In the genomic region with DNA sequence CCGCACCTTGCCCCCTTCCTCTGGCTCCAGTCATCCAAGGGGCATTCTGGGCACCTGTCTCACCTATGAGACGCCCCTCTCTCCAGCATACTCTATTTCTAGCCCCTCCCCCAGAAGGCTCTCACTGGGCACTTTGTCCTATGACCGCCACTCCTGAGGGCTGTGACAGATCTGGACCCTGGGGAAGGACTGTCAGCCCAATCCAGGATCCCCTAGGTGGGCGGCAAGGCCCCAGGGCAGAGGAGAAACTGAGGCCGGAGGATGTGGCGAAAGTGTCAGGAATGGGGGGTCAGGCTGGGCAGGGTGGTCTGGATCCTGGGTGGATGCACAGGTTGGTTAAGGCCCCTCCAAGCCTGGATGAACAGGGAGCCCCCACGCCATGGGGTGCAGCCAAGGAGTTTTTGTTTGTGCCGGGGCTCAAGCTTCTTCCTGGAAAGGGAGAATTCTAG, we compare ENCODE assay signal across 12 cellular contexts. TPM values are rescaled to one million over a fixed set of nuclear protein-coding genes. Genes with fewer than 3 reads are reported as not detected.
DNase-seq lines count a peak whose midpoint lies in the region; ATAC-seq, FAIRE-seq and TF ChIP-seq lines count a peak whose summit lies in the region.
"Had no signal": no experiment of that assay in that cellular context is flagged by ENCODE, and none has a peak within 500 bp of the region (broad histone marks: within the 10 kb centered on the region; RNA-seq: fewer than 3 reads in every experiment).

No MANE protein-coding gene starts in this region.

- ATAC-seq in DND-41 (ENCODE audit: insufficient read depth, low read depth) = no peak
- no peak for ATAC-seq in HG03095 (IDR thresholded peaks at IDR 0.05; ENCODE audit: unreplicated experiment)
- ATAC-seq in HG02798 (IDR thresholded peaks at IDR 0.05; ENCODE audit: poor library complexity, unreplicated experiment) = no peak
- no peak for ATAC-seq in GM21515 (IDR thresholded peaks at IDR 0.05; ENCODE audit: unreplicated experiment)

- 79% methylated on average over 8 of the region's 8 CpGs; no CpG with 5 or more reads in 1 of the 2 experiments for WGBS in H1 (ENCODE audit: extremely low coverage in 1 of 2, insufficient coverage in 1 of 2, insufficient read length in 1 of 2, insufficient replicate concordance in 2 of 2, low coverage in 1 of 2, low lambda C conversion rate in 2 of 2, missing lambda C conversion rate in 1 of 2), 2 experiments

- no peak overlapping the region for H2AFZ ChIP-seq in DND-41 (ENCODE audit: low read depth, low read length)
- no peak overlapping the region for H2AFZ ChIP-seq in OCI-LY3 (ENCODE audit: low read depth, low read length)
- no peak overlapping the region for H2AFZ ChIP-seq in H1 (ENCODE audit: low read length)

- H3K4me3 ChIP-seq in DND-41 (ENCODE audit: low read depth in 1 of 2, low read length in 2 of 2) = peak overlapping the region in 1 of 2 experiments; percentile 82; a peak in 3 of 4 replicates
- peak overlapping the region; percentile 80 for H3K4me3 ChIP-seq in OCI-LY3 (ENCODE audit: low read length)
- H3K4me3 ChIP-seq in H1 (ENCODE audit: extremely low read depth in 1 of 4, insufficient read depth in 2 of 4, low read depth in 3 of 4, low read length in 4 of 4) = peak overlapping the region in 3 of 4 experiments; percentile 14 to 61 (median 17); a peak in 6 of 8 replicates

- H3K36me3 ChIP-seq in DND-41 (ENCODE audit: insufficient read depth, low read length) = no peaks in the 10 kb centered on the region
- H3K36me3 ChIP-seq in OCI-LY3 (replicated peaks; ENCODE audit: low read depth, low read length) = no peaks in the 10 kb centered on the region
- H3K36me3 ChIP-seq in H1 (ENCODE audit: control insufficient read depth in 2 of 4, insufficient read depth in 4 of 4, low read length in 3 of 4) = no peaks in the 10 kb centered on the region; a peak in 1 of 8 replicates
- H3K36me3 ChIP-seq: sigmoid colon had no signal

- no peak overlapping the region for H2BK5ac ChIP-seq in H1 (ENCODE audit: low read depth, low read length)

- peaks cover 12% of the 10 kb centered on the region; the same call in 1 of the 2 replicates for H3K23me2 ChIP-seq in H1 (ENCODE audit: low read depth, low read length)

- no peak for DNase-seq in DND-41
- no peak for DNase-seq in H1 (ENCODE audit: low read depth in 1 of 2, low spot score in 2 of 2)
- no peak for DNase-seq in osteocyte (ENCODE audit: extremely low spot score, unreplicated experiment)
- DNase-seq in HPDE6-E6E7 (ENCODE audit: extremely low spot score) = no peak
- DNase-seq: GOT3, sigmoid colon had no signal

- H3K27me3 Mint-ChIP-seq in osteocyte (ENCODE audit: unreplicated experiment) = peaks cover 17% of the 10 kb centered on the region

- no peak for TF ChIP-seq POLR2A in H1 (IDR thresholded peaks at IDR 0.05; ENCODE audit: control extremely low read depth in 1 of 2, low read depth in 2 of 2, low read length in 2 of 2)

- H3K9ac ChIP-seq in DND-41 (ENCODE audit: low read depth, low read length) (peak overlapping the region; percentile 57; the same call in 1 of the 2 replicates), OCI-LY3 (ENCODE audit: low read length) (no peak overlapping the region), H1 (replicated peaks in 1 of 4; ENCODE audit: extremely low read depth in 1 of 4, low read depth in 3 of 4, low read length in 3 of 4) (no peak overlapping the region)
- H3K9ac ChIP-seq: KMS-11 had no signal

- no peak overlapping the region for H2BK12ac ChIP-seq in H1 (ENCODE audit: low read depth, low read length)

- H3K23ac ChIP-seq in H1 (ENCODE audit: insufficient read length) = no peak overlapping the region

- no peak overlapping the region for H4K5ac ChIP-seq in H1 (ENCODE audit: insufficient read length, low read depth, low read length)

- H2BK20ac ChIP-seq in H1 (ENCODE audit: low read length) = no peak overlapping the region

- H4K91ac ChIP-seq in H1 (replicated peaks; ENCODE audit: insufficient read length, low read length) = no peak overlapping the region

- no peaks in the 10 kb centered on the region for H3K79me1 ChIP-seq in H1 (ENCODE audit: low read depth, low read length)

- H2BK120ac ChIP-seq in H1 (replicated peaks; ENCODE audit: low read depth, low read length) = no peak overlapping the region

- 0 out of 2 replicates have a peak, but pooled peaks cover 2% of the 10 kb centered on the region for H3K79me2 ChIP-seq in DND-41 (ENCODE audit: insufficient read depth, low read length)
- H3K79me2 ChIP-seq in OCI-LY3 (ENCODE audit: low read length) = no peaks in the 10 kb centered on the region; the same call in 1 of the 2 replicates
- H3K79me2 ChIP-seq in H1 (ENCODE audit: control insufficient read depth in 1 of 2, insufficient read depth in 2 of 2, low read length in 2 of 2) = no peaks in the 10 kb centered on the region

- no peaks in the 10 kb centered on the region for H3K27me3 ChIP-seq in DND-41 (ENCODE audit: insufficient read depth, low read length, poor library complexity)
- no peaks in the 10 kb centered on the region for H3K27me3 ChIP-seq in OCI-LY3 (ENCODE audit: low read depth, low read length)
- H3K27me3 ChIP-seq in H1 (replicated peaks in 1 of 4; ENCODE audit: control insufficient read depth in 3 of 4, extremely low read depth in 1 of 4, insufficient read depth in 3 of 4, low read length in 3 of 4) = peaks cover 21 to 56% (median 46%) of the 10 kb centered on the region in 4 experiments

- peak overlapping the region; percentile 71 for H3K4me3 Mint-ChIP-seq in osteocyte (ENCODE audit: unreplicated experiment)

- H3K18ac ChIP-seq in H1 (ENCODE audit: extremely low read depth, low read length) = no peak overlapping the region; the same call in 1 of the 2 replicates

- H3K4ac ChIP-seq in H1 (replicated peaks; ENCODE audit: insufficient read length, low read depth, low read length) = no peak overlapping the region

- CTCF ChIA-PET in H1 (lab: Charles Lee; ENCODE audit: partially characterized antibody) = no interaction called here

- H3K4me1 ChIP-seq in DND-41 (ENCODE audit: insufficient read depth, low read length) (peaks cover 15% of the 10 kb centered on the region), OCI-LY3 (ENCODE audit: low read length) (0 out of 2 replicates have a peak, but pooled peaks cover 2% of the 10 kb centered on the region), H1 (replicated peaks in 1 of 4; ENCODE audit: control insufficient read depth in 3 of 4, insufficient read depth in 4 of 4, low read length in 3 of 4) (peaks cover 0 to 8% (median 3%) of the 10 kb centered on the region in 4 experiments; a peak in 5 of 7 replicates)

- H3K27ac Mint-ChIP-seq in osteocyte (ENCODE audit: unreplicated experiment) = no peak overlapping the region

- no peak overlapping the region for H4K8ac ChIP-seq in H1 (ENCODE audit: extremely low read depth, insufficient read depth, low read length)

- TF ChIP-seq EP300 in H1 (IDR thresholded peaks at IDR 0.05; ENCODE audit: borderline replicate concordance in 1 of 2, low read depth in 2 of 2, low read length in 2 of 2) = no peak

- TF ChIP-seq CTCF in DND-41 (IDR thresholded peaks at IDR 0.05; ENCODE audit: borderline replicate concordance, extremely low read depth, low read length, poor library complexity, severe bottlenecking) (no peak), OCI-LY3 (IDR thresholded peaks at IDR 0.05; ENCODE audit: low read depth, low read length) (no peak), H1 (IDR thresholded peaks at IDR 0.05; ENCODE audit: control extremely low read depth in 1 of 3, insufficient read depth in 1 of 3, low read depth in 1 of 3, low read length in 3 of 3) (no peak), osteocyte (IDR thresholded peaks at IDR 0.05) (no peak)

- POLR2A ChIA-PET in H1 (lab: Charles Lee; ENCODE audit: partially characterized antibody) = interaction anchor here (2.3 kb wide), 1 partner anchor 34 kb away, joined by 6 read pairs; a partner anchor contains a TSS

- H3K9me3 Mint-ChIP-seq in osteocyte (ENCODE audit: unreplicated experiment) = no peaks in the 10 kb centered on the region

- H3K4me1 Mint-ChIP-seq in osteocyte (ENCODE audit: unreplicated experiment) = peaks cover 5% of the 10 kb centered on the region

- peak overlapping the region; percentile 68 for H3K4me2 ChIP-seq in DND-41 (ENCODE audit: insufficient read depth, low read length)
- H3K4me2 ChIP-seq in OCI-LY3 (ENCODE audit: low read length) = peak overlapping the region; percentile 90
- H3K4me2 ChIP-seq in H1 (ENCODE audit: insufficient read depth in 1 of 2, low read depth in 2 of 2, low read length in 2 of 2) = peak overlapping the region; percentile 47 to 60
- H3K4me2 ChIP-seq: KMS-11 had no signal

- no peak for FAIRE-seq in H1 (lab: Jason Lieb, UNC)

- no peaks in the 10 kb centered on the region for H3K9me3 ChIP-seq in DND-41 (ENCODE audit: insufficient read depth, low read length, severe bottlenecking)
- no peaks in the 10 kb centered on the region for H3K9me3 ChIP-seq in OCI-LY3 (ENCODE audit: insufficient read depth, low read length)
- H3K9me3 ChIP-seq in H1 (ENCODE audit: insufficient read depth in 2 of 2, low read depth in 1 of 2, low read length in 1 of 2) = peaks cover 0 to 8% of the 10 kb centered on the region in 2 experiments; a peak in 1 of 4 replicates
- H3K9me3 ChIP-seq: sigmoid colon had no signal

- no peak overlapping the region for H2BK15ac ChIP-seq in H1 (ENCODE audit: low read length)

- TF ChIP-seq RAD21 in H1 (IDR thresholded peaks at IDR 0.05 in 1 of 2, conservative IDR thresholded peaks at IDR 0.05 in 1 of 2; ENCODE audit: low read depth in 2 of 2, low read length in 2 of 2) = no peak

- H3K27ac ChIP-seq in DND-41 (ENCODE audit: low read length) (no peak overlapping the region), OCI-LY3 (ENCODE audit: low read length) (no peak overlapping the region), H1 (ENCODE audit: low read depth, low read length) (no peak overlapping the region)
- H3K27ac ChIP-seq: KMS-11, sigmoid colon had no signal

- no peak overlapping the region for H2AK5ac ChIP-seq in H1 (ENCODE audit: low read depth, low read length)

- no peak overlapping the region for H3K14ac ChIP-seq in H1 (ENCODE audit: insufficient read length)

- H3K36me3 Mint-ChIP-seq in osteocyte (ENCODE audit: unreplicated experiment) = no peaks in the 10 kb centered on the region

- H4K20me1 ChIP-seq in DND-41 (ENCODE audit: insufficient read depth, low read length) (peaks cover 25% of the 10 kb centered on the region), OCI-LY3 (ENCODE audit: insufficient read depth, low read length) (peaks cover 3% of the 10 kb centered on the region; the same call in 1 of the 2 replicates), H1 (replicated peaks in 1 of 2; ENCODE audit: control insufficient read depth in 1 of 2, insufficient read depth in 2 of 2, low read length in 2 of 2) (peaks cover 0 to 9% of the 10 kb centered on the region in 2 experiments)

- no peak overlapping the region for H3K56ac ChIP-seq in H1 (replicated peaks; ENCODE audit: insufficient read length, low read depth, low read length)

RNA-seq across cellular contexts. Expression of a gene that starts 16.2 kb away (rescaled TPM):
- 10.8 and 11.5 TPM in 2 replicates for total RNA-seq in H1 (2021; fragmentation: NEBNext Ultra II Directional; extraction: Animal tissue kit (Norgen Biotek cat#: 25700))
- 10.8 and 13.3 TPM in 2 replicates for polyA plus RNA-seq in H1 (2011; rRNA removed)
- 10.6 TPM for polyA plus RNA-seq in H1 (2011; cell fraction: cytosol; rRNA removed)
- 22.6 TPM for polyA plus RNA-seq in H1 (2011; cell fraction: nucleus; rRNA removed)
- 10.1 to 16.0 TPM (median 14.1 TPM) in 4 replicates for polyA plus RNA-seq in H1 (2012, experiment 1 of 2)
- 9.8 TPM for polyA plus RNA-seq in H1 (2012, experiment 2 of 2)
- 4.8 TPM for polyA plus RNA-seq in H1 (2013, experiment 1 of 2)
- 5.0 TPM for polyA plus RNA-seq in H1 (2013, experiment 2 of 2)
- 28.5 and 40.4 TPM in 2 replicates for polyA minus RNA-seq in H1 (2011; rRNA and poly(A)+ RNA removed)
- polyA minus RNA-seq in H1 (2011; cell fraction: cytosol; rRNA and poly(A)+ RNA removed) = 7.3 TPM
- polyA minus RNA-seq in H1 (2011; cell fraction: nucleus; rRNA and poly(A)+ RNA removed) = 7.3 TPM
- total RNA-seq in osteocyte = 0.64 and 0.84 TPM in 2 replicates
- total RNA-seq: RPMI7951 had no signal

RNA-seq across cellular contexts. Expression of a gene that starts 34.2 kb away (rescaled TPM):
- total RNA-seq in H1 (2021; fragmentation: NEBNext Ultra II Directional; extraction: Animal tissue kit (Norgen Biotek cat#: 25700)) = 57.5 and 61.4 TPM in 2 replicates
- 41.8 and 61.5 TPM in 2 replicates for polyA plus RNA-seq in H1 (2011; rRNA removed)
- 32.4 TPM for polyA plus RNA-seq in H1 (2011; cell fraction: cytosol; rRNA removed)
- 61.6 TPM for polyA plus RNA-seq in H1 (2011; cell fraction: nucleus; rRNA removed)
- 37.7 to 59.0 TPM (median 56.1 TPM) in 4 replicates for polyA plus RNA-seq in H1 (2012, experiment 1 of 2)
- 51.4 TPM for polyA plus RNA-seq in H1 (2012, experiment 2 of 2)
- polyA plus RNA-seq in H1 (2013, experiment 1 of 2) = 41.7 TPM
- polyA plus RNA-seq in H1 (2013, experiment 2 of 2) = 37.8 TPM
- 11.5 and 14.7 TPM in 2 replicates for polyA minus RNA-seq in H1 (2011; rRNA and poly(A)+ RNA removed)
- 34.5 TPM for polyA minus RNA-seq in H1 (2011; cell fraction: cytosol; rRNA and poly(A)+ RNA removed)
- 50.5 TPM for polyA minus RNA-seq in H1 (2011; cell fraction: nucleus; rRNA and poly(A)+ RNA removed)
- 32.5 and 37.8 TPM in 2 replicates for total RNA-seq in osteocyte
